In genomic region chr3:13352621-13353131, GRCh38 we compare ENCODE assay signal across 1 cellular context.
TF ChIP-seq lines count a peak whose summit lies in the region.

No MANE protein-coding gene starts in this region.

TF ChIP-seq in K562, 482 proteins besides CTCF, POLR2A, EP300 and RAD21 (continued from another document):
- TF ChIP-seq ZBTB11 (CRISPR knock-in tag; IDR thresholded peaks at IDR 0.05) (peak in 1 of 3 experiments; percentile 86; a peak in 2 of 6 replicates), CBFA2T2 (conservative IDR thresholded peaks at IDR 0.05) (peak; percentile 6; the same call in 1 of the 2 replicates), MTF1 (CRISPR knock-in tag; IDR thresholded peaks at IDR 0.05; ENCODE audit: borderline replicate concordance) (no peak), ZNF143 (CRISPR knock-in tag; IDR thresholded peaks at IDR 0.05) (no peak), FOSL1 (tag; conservative IDR thresholded peaks at IDR 0.05) (peak; percentile 87), JUND (IDR thresholded peaks at IDR 0.05; ENCODE audit: borderline replicate concordance, low read depth, low read length) (peak; percentile 96), JUND (tag; IDR thresholded peaks at IDR 0.05; ENCODE audit: borderline replicate concordance, low read depth, low read length) (peak; percentile 95; the same call in 2 of the 3 replicates), USF1 (CRISPR knock-in tag; IDR thresholded peaks at IDR 0.05) (peak; percentile 43; the same call in 1 of the 2 replicates), PKNOX1 (IDR thresholded peaks at IDR 0.05) (peak; percentile 74), ETV5 (CRISPR knock-in tag; IDR thresholded peaks at IDR 0.05; ENCODE audit: low read depth) (peak; percentile 45; the same call in 1 of the 2 replicates), SMAD4 (CRISPR knock-in tag; conservative IDR thresholded peaks at IDR 0.05) (peak; percentile 47; the same call in 1 of the 2 replicates), KDM1A (IDR thresholded peaks at IDR 0.05) (no peak), ARHGAP35 (IDR thresholded peaks at IDR 0.05; ENCODE audit: partially characterized antibody) (no peak), NR4A1 (CRISPR knock-in tag; IDR thresholded peaks at IDR 0.05) (no peak), NR4A1 (tag; IDR thresholded peaks at IDR 0.05) (peak; percentile 80; the same call in 1 of the 2 replicates)
TF ChIP-seq in K562: peak in this region for 100.
